In genomic region chr3:57967590-57967989, GRCh38 we compare ENCODE assay signal across 23 cellular contexts. TPM values are rescaled to one million over a fixed set of nuclear protein-coding genes. Genes with fewer than 3 reads are reported as not detected.
DNase-seq lines count a peak whose midpoint lies in the region; ATAC-seq, FAIRE-seq and TF ChIP-seq lines count a peak whose summit lies in the region.
"Had no signal": no experiment of that assay in that cellular context is flagged by ENCODE, and none has a peak within 500 bp of the region (broad histone marks: within the 10 kb centered on the region; RNA-seq: fewer than 3 reads in every experiment).

No MANE protein-coding gene starts in this region.

- TF ChIP-seq EP300 in A549 (IDR thresholded peaks at IDR 0.05), result no peak

- H3K4me1 ChIP-seq in A549, result peaks cover 52% of the 10 kb centered on the region
- H3K4me1 ChIP-seq in BLaER1 treated with 17β-estradiol and CSF1 and Interleukin-3, amounts not matched to agents 10 nM and 100 nM, result peaks cover 6 to 21% (median 18%) of the 10 kb centered on the region in 10 experiments
- H3K4me1 ChIP-seq in Peyer's patch, result peaks cover 0 to 40% (median 3%) of the 10 kb centered on the region in 4 donors
- peaks cover 9% of the 10 kb centered on the region for H3K4me1 ChIP-seq in mesenchymal stem cell (ENCODE audit: control insufficient read depth, insufficient read depth, low read depth, low read length)
- peaks cover 0 to under 1% of the 10 kb centered on the region in 2 donors for H3K4me1 ChIP-seq in uterus

- H2AK5ac ChIP-seq in mesenchymal stem cell (ENCODE audit: low read length, severe bottlenecking), result peak overlapping the region; percentile 33

- no peak overlapping the region for H3K4me2 ChIP-seq in A549
- H3K4me2 ChIP-seq in BLaER1 treated with 17β-estradiol and CSF1 and Interleukin-3, amounts not matched to agents 10 nM and 100 nM, result peak overlapping the region in 7 of 11 experiments; percentile 6 to 49 (median 28); a peak in 8 of 22 replicates
- H3K4me2 ChIP-seq in mesenchymal stem cell (ENCODE audit: low read length, poor library complexity, severe bottlenecking), result no peak overlapping the region

- intact Hi-C loops in uterus (cut with DNase I; ENCODE audit: low total_unique reads), result no loop called here

- H2AFZ ChIP-seq in mesenchymal stem cell (ENCODE audit: low read depth, low read length), result no peak overlapping the region

- CTCF ChIA-PET in A549 (lab: Yijun Ruan, JAX), result interaction anchor here (0.6 to 0.9 kb wide), 2 partner anchors 16 to 41 kb away, joined by 3 to 4 read pairs; partner anchors contain the start of gene FLNB

- no peaks in the 10 kb centered on the region for H3K79me1 ChIP-seq in mesenchymal stem cell (replicated peaks; ENCODE audit: low read length, poor library complexity, severe bottlenecking)

- no peaks in the 10 kb centered on the region for H3K27me3 ChIP-seq in BLaER1 treated with 17β-estradiol and CSF1 and Interleukin-3, amounts not matched to agents 10 nM and 100 nM
- no peaks in the 10 kb centered on the region for H3K27me3 ChIP-seq in Peyer's patch
- no peaks in the 10 kb centered on the region for H3K27me3 ChIP-seq in mesenchymal stem cell (ENCODE audit: control insufficient read depth in 1 of 2, insufficient read depth in 1 of 2, low read length in 2 of 2)
- H3K27me3 ChIP-seq in uterus, result no peaks in the 10 kb centered on the region
- H3K27me3 ChIP-seq: brain microvascular endothelial cell, MG63, vagina had no signal

- DNase-seq in A549 (ENCODE audit: low read depth in 1 of 2, low spot score in 1 of 2), result no peak
- DNase-seq in Peyer's patch, result peak in 1 of 3 donors; percentile 83
- no peak for DNase-seq in mesenchymal stem cell
- DNase-seq in uterus, result no peak
- no peak for DNase-seq in NCI-H2107 treated with DMSO at 0.1 percent for 48 hours (lab: John Stamatoyannopoulos, UW; ENCODE audit: unreplicated experiment)
- DNase-seq: activated effector memory CD4-positive, alpha-beta T cell treated with anti-CD3 and anti-CD28 coated beads, Interleukin-2, amount 50 U/mL, for 16 hours; activated T-cell treated with anti-CD3 and anti-CD28 coated beads, Interleukin-2, amount 50 U/mL, for 1 hour; brain microvascular endothelial cell; EL; NCI-H1417; NCI-H2081; NCI-H774; stimulated activated CD4-positive, alpha-beta T cell treated with anti-CD3 and anti-CD28 coated beads, Interleukin-15, amount 100 ng/mL, for 24 hours; stimulated activated naive B cell treated with anti-CD40 and anti-IgM and Interleukin-4, amounts not matched to agents 10 μg/mL and 1 μg/mL and 100 μg/mL, for 72 hours had no signal

- H3K9ac ChIP-seq in BLaER1 treated with 17β-estradiol and CSF1 and Interleukin-3, amounts not matched to agents 10 nM and 100 nM, result no peak overlapping the region
- H3K9ac ChIP-seq in mesenchymal stem cell (ENCODE audit: low read length), result no peak overlapping the region
- H3K9ac ChIP-seq: GM23248 had no signal

- no peaks in the 10 kb centered on the region for H3K9me3 ChIP-seq in A549
- no peaks in the 10 kb centered on the region for H3K9me3 ChIP-seq in BLaER1 treated with 17β-estradiol and CSF1 and Interleukin-3, amounts not matched to agents 10 nM and 100 nM (replicated peaks in 1 of 11)
- H3K9me3 ChIP-seq in Peyer's patch, result no peaks in the 10 kb centered on the region
- no peaks in the 10 kb centered on the region for H3K9me3 ChIP-seq in mesenchymal stem cell (ENCODE audit: control insufficient read depth, low read length)
- H3K9me3 ChIP-seq in uterus, result no peaks in the 10 kb centered on the region
- H3K9me3 ChIP-seq: MG63, vagina had no signal

- no peaks in the 10 kb centered on the region for H4K20me1 ChIP-seq in BLaER1 treated with 17β-estradiol and CSF1 and Interleukin-3, amounts not matched to agents 10 nM and 100 nM

- H2BK12ac ChIP-seq in mesenchymal stem cell (ENCODE audit: low read length in 2 of 2), result peak overlapping the region in 1 of 2 experiments; percentile 18

- no peak overlapping the region for H3K4ac ChIP-seq in mesenchymal stem cell (ENCODE audit: low read depth in 1 of 2, low read length in 2 of 2)

- H2BK15ac ChIP-seq in mesenchymal stem cell (ENCODE audit: low read depth, poor library complexity, severe bottlenecking), result no peak overlapping the region

- H3K23ac ChIP-seq in mesenchymal stem cell (ENCODE audit: low read length in 2 of 2), result no peak overlapping the region

- H2BK5ac ChIP-seq in mesenchymal stem cell (ENCODE audit: low read depth, low read length, poor library complexity, severe bottlenecking), result no peak overlapping the region

- TF ChIP-seq POLR2A in A549 (IDR thresholded peaks at IDR 0.05; ENCODE audit: low read length) (no peak), Peyer's patch (IDR thresholded peaks at IDR 0.05) (peak in 1 of 2 donors; percentile 27), uterus (IDR thresholded peaks at IDR 0.05) (no peak)

- peak overlapping the region; percentile 92 to 98 for H3K27ac ChIP-seq in A549
- no peak overlapping the region for H3K27ac ChIP-seq in BLaER1 treated with 17β-estradiol and CSF1 and Interleukin-3, amounts not matched to agents 10 nM and 100 nM
- H3K27ac ChIP-seq in Peyer's patch, result peak overlapping the region in 3 of 4 donors; percentile 53 to 88 (median 83)
- no peak overlapping the region for H3K27ac ChIP-seq in mesenchymal stem cell (ENCODE audit: low read length, poor library complexity, severe bottlenecking)
- H3K27ac ChIP-seq in uterus, result no peak overlapping the region
- H3K27ac ChIP-seq: brain microvascular endothelial cell, GM23248, vagina had no signal

- H3K4me3 ChIP-seq in A549 (no peak overlapping the region), Peyer's patch (no peak overlapping the region), mesenchymal stem cell (ENCODE audit: insufficient read depth in 1 of 2, low read depth in 1 of 2, low read length in 2 of 2) (no peak overlapping the region), uterus (no peak overlapping the region)
- no peak overlapping the region for H3K4me3 ChIP-seq in BLaER1 treated with 17β-estradiol and CSF1 and Interleukin-3, amounts not matched to agents 10 nM and 100 nM
- H3K4me3 ChIP-seq: GM12878, GM23248, MG63, vagina had no signal

- POLR2A ChIA-PET in A549 (lab: Yijun Ruan, JAX), result no interaction called here

- no peak overlapping the region for H3K18ac ChIP-seq in mesenchymal stem cell (ENCODE audit: low read depth in 1 of 2, low read length in 2 of 2)

- H2BK120ac ChIP-seq in mesenchymal stem cell (ENCODE audit: low read depth, low read length), result no peak overlapping the region

- H3K14ac ChIP-seq in mesenchymal stem cell (ENCODE audit: low read length in 2 of 2), result no peak overlapping the region

- no peak overlapping the region for H4K8ac ChIP-seq in mesenchymal stem cell (ENCODE audit: low read length)

- TF ChIP-seq RAD21 in A549 (conservative IDR thresholded peaks at IDR 0.05 in 1 of 2, IDR thresholded peaks at IDR 0.05 in 1 of 2), result no peak

- WGBS in A549 (ENCODE audit: missing lambda C conversion rate), result 77% methylated on average over 9 of the region's 9 CpGs
- 92% methylated on average over 9 of the region's 9 CpGs for WGBS in mesenchymal stem cell

- H4K91ac ChIP-seq in mesenchymal stem cell (ENCODE audit: low read length), result no peak overlapping the region

- no peak for TF ChIP-seq CTCF in A549 (IDR thresholded peaks at IDR 0.05)
- TF ChIP-seq CTCF in Peyer's patch (IDR thresholded peaks at IDR 0.05), result no peak
- no peak for TF ChIP-seq CTCF in uterus (IDR thresholded peaks at IDR 0.05)

- FAIRE-seq in A549 (lab: Jason Lieb, UNC), result no peak
- FAIRE-seq: GM12878, islet of Langerhans, TTC549 had no signal

- ATAC-seq in A549, result no peak
- ATAC-seq in GM18861 (IDR thresholded peaks at IDR 0.05; ENCODE audit: unreplicated experiment), result no peak
- ATAC-seq in HG03521 (IDR thresholded peaks at IDR 0.05; ENCODE audit: unreplicated experiment), result no peak
- ATAC-seq: GM12878; stimulated activated naive B cell treated with anti-CD40 and anti-IgM and Interleukin-4, amounts not matched to agents 10 μg/mL and 1 μg/mL and 100 μg/mL, for 72 hours had no signal

- H3K36me3 ChIP-seq in BLaER1 treated with 17β-estradiol and CSF1 and Interleukin-3, amounts not matched to agents 10 nM and 100 nM, result no peaks in the 10 kb centered on the region
- no peaks in the 10 kb centered on the region for H3K36me3 ChIP-seq in Peyer's patch
- H3K36me3 ChIP-seq in mesenchymal stem cell (ENCODE audit: control insufficient read depth in 1 of 2, insufficient read depth in 2 of 2, low read depth in 1 of 2, low read length in 2 of 2), result no peaks in the 10 kb centered on the region
- no peaks in the 10 kb centered on the region for H3K36me3 ChIP-seq in uterus
- H3K36me3 ChIP-seq: brain microvascular endothelial cell, MG63, vagina had no signal

TF ChIP-seq in A549, 52 proteins besides CTCF, POLR2A, EP300 and RAD21:
- TF ChIP-seq HDAC2 (IDR thresholded peaks at IDR 0.05) (no peak), ZNF302 (CRISPR knock-in tag; IDR thresholded peaks at IDR 0.05) (no peak), NR3C1 (IDR thresholded peaks at IDR 0.05) (no peak)
- TF ChIP-seq, protein P1, sequence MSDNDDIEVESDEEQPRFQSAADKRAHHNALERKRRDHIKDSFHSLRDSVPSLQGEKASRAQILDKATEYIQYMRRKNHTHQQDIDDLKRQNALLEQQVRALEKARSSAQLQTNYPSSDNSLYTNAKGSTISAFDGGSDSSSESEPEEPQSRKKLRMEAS (IDR thresholded peaks at IDR 0.05), result no peak
- TF ChIP-seq, protein P2, sequence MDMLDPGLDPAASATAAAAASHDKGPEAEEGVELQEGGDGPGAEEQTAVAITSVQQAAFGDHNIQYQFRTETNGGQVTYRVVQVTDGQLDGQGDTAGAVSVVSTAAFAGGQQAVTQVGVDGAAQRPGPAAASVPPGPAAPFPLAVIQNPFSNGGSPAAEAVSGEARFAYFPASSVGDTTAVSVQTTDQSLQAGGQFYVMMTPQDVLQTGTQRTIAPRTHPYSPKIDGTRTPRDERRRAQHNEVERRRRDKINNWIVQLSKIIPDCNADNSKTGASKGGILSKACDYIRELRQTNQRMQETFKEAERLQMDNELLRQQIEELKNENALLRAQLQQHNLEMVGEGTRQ (IDR thresholded peaks at IDR 0.05), result no peak

RNA-seq across cellular contexts. Expression of gene FLNB, which starts 40.6 kb away (rescaled TPM):
- polyA plus RNA-seq in A549 (2011; rRNA removed) (387 and 439 TPM in 2 replicates), A549 (2017; fragmentation: RNase III; extraction: RNeasy Plus Mini Kit Qiagen cat#74134 plus additional on column Dnase treatment) (235 to 282 TPM (median 257 TPM) in 3 replicates)
- polyA plus RNA-seq in A549 (2012; cell fraction: cytosol; rRNA removed), result 153 and 161 TPM in 2 replicates
- 1,973 and 2,223 TPM in 2 replicates for polyA plus RNA-seq in A549 (2012; cell fraction: nucleus; rRNA removed)
- 1,159 and 1,213 TPM in 2 replicates for polyA minus RNA-seq in A549 (2011; rRNA and poly(A)+ RNA removed)
- total RNA-seq in Peyer's patch (100 to 1,000 TPM; 116 to 533 (median 439) TPM), uterus (100 to 1,000 TPM in 3 of 4 donors, 10 to 100 TPM in 1; 52.4 to 283 (median 148) TPM)
- 55.8 TPM for polyA plus RNA-seq in mesenchymal stem cell (2013, experiment 1 of 2)
- 47.9 TPM for polyA plus RNA-seq in mesenchymal stem cell (2013, experiment 2 of 2)

Comparison
In these comparisons a context has a peak if more than half of its experiments do, and no peak if none do; other contexts are left out.
1. H3K27ac ChIP-seq: peak in A549 (2 of 2) and Peyer's patch (3 of 4); none in BLaER1 treated with 17β-estradiol and CSF1 and Interleukin-3, amounts not matched to agents 10 nM and 100 nM (0 of 11), mesenchymal stem cell (single experiment) and uterus (0 of 2).
2. H3K4me2 ChIP-seq: peak in BLaER1 treated with 17β-estradiol and CSF1 and Interleukin-3, amounts not matched to agents 10 nM and 100 nM (7 of 11); none in A549 (single experiment) and mesenchymal stem cell (single experiment).